Comparison of ENCODE assay signal across 8 cellular contexts in the genomic region with DNA sequence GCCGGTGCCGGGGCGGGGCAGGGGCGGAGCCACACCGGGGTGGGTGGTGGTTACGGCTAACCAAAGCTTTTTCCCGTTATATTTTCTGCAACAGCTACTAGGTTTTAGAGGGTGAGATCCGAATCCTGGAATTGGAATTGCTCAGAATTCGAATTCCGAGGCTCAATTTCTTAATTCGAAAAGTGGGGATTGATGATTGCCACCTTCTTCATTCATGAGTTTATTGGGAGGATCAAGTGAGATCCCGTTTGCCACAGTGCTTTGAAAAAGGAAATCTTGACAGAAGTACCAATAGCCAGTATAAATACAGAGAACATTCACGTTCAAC. TPM values are rescaled to one million over a fixed set of nuclear protein-coding genes. Genes with fewer than 3 reads are reported as not detected.
DNase-seq lines count a peak whose midpoint lies in the region; ATAC-seq and TF ChIP-seq lines count a peak whose summit lies in the region.

No MANE protein-coding gene starts in this region.

- intact Hi-C loops in OCI-LY7 (cut with micrococcal nuclease; ENCODE audit: unreplicated experiment) (loop anchor here (2.0 kb wide), 1 partner anchor 29 kb away; a partner anchor contains a TSS), psoas muscle (cut with DNase I) (loop anchor here (2.0 to 5.0 kb wide), 2 partner anchors 50 to 51 kb away; a partner anchor contains a TSS)

- TF ChIP-seq CTCF in GM12864 (IDR thresholded peaks at IDR 0.05; ENCODE audit: low read depth, low read length, missing control alignments) (no peak), OCI-LY7 (conservative IDR thresholded peaks at IDR 0.05; ENCODE audit: low read length) (no peak), epithelial cell of esophagus (IDR thresholded peaks at IDR 0.05; ENCODE audit: insufficient read depth, low read depth, low read length, missing control alignments) (no peak), psoas muscle (IDR thresholded peaks at IDR 0.05) (no peak)

- CTCF ChIA-PET in OCI-LY7 (lab: Charles Lee; ENCODE audit: unreplicated experiment), result interaction anchor here (1.2 kb wide), 1 partner anchor 29 kb away, joined by 3 read pairs; a partner anchor contains a TSS

- DNase-seq in GM12864 (ENCODE audit: low read depth), result no peak
- DNase-seq in OCI-LY7 (ENCODE audit: low spot score), result no peak
- no peak for DNase-seq in epithelial cell of esophagus (ENCODE audit: low read depth)
- DNase-seq in psoas muscle, result no peak
- no peak for DNase-seq in GF-D8 (lab: John Stamatoyannopoulos, UW)
- DNase-seq in NCI-H2227 treated with DMSO at 0.1 percent for 48 hours (lab: John Stamatoyannopoulos, UW), result no peak
- DNase-seq in HCEC 1CT, result no peak

- H3K27ac ChIP-seq in OCI-LY7 (ENCODE audit: low read depth, low read length, poor library complexity, severe bottlenecking), result no peak overlapping the region
- peak overlapping the region; percentile 97 for H3K27ac ChIP-seq in psoas muscle

- H3K9me3 ChIP-seq in OCI-LY7 (ENCODE audit: low read length) (no peaks in the 10 kb centered on the region), psoas muscle (no peaks in the 10 kb centered on the region)

- no peaks in the 10 kb centered on the region for H3K36me3 ChIP-seq in OCI-LY7 (ENCODE audit: insufficient read depth, low read length)
- peaks cover 0 to 8% of the 10 kb centered on the region in 2 donors for H3K36me3 ChIP-seq in psoas muscle (ENCODE audit: insufficient read depth in 1 of 2, low read depth in 1 of 2)

- H4K20me1 ChIP-seq in OCI-LY7 (ENCODE audit: insufficient read depth, low read length), result no peaks in the 10 kb centered on the region

- no TSS peak for BruUV-seq in OCI-LY7 (replicated peaks; lab: Mats Ljungman, UMichigan)

- H3K4me3 ChIP-seq in GM12864 (ENCODE audit: low read depth, low read length) (peak overlapping the region; percentile 55), OCI-LY7 (ENCODE audit: low read depth, low read length, poor library complexity, severe bottlenecking) (peak overlapping the region; percentile 84), epithelial cell of esophagus (ENCODE audit: low read length) (peak overlapping the region; percentile 32), psoas muscle (peak overlapping the region; percentile 78)

- 0 to 1% (median 0%) methylated on average over 13 of the region's 13 CpGs for WGBS in psoas muscle, 3 donors

- H3K9me2 ChIP-seq in OCI-LY7 (ENCODE audit: insufficient read depth, low read length), result no peaks in the 10 kb centered on the region

- H3K4me1 ChIP-seq in OCI-LY7 (ENCODE audit: insufficient read depth, low read length, poor library complexity, severe bottlenecking) (peaks cover 21% of the 10 kb centered on the region), psoas muscle (peaks cover 24% of the 10 kb centered on the region)

- ATAC-seq in psoas muscle (no peak), GM21528 (IDR thresholded peaks at IDR 0.05; ENCODE audit: low FRiP score, unreplicated experiment) (no peak)

- POLR2A ChIA-PET in OCI-LY7 (lab: Charles Lee), result interaction anchor here (0.5 to 2.6 kb wide), 11 partner anchors 10 to 256 kb away, joined by 3 to 18 read pairs (median 3); a partner anchor contains a TSS

- no peaks in the 10 kb centered on the region; the same call in 1 of the 2 replicates for H3K79me2 ChIP-seq in OCI-LY7 (ENCODE audit: insufficient read depth, low read depth, low read length)

- H2AFZ ChIP-seq in OCI-LY7 (ENCODE audit: low read length), result peak overlapping the region; percentile 72; the same call in 1 of the 2 replicates

- peak overlapping the region; percentile 66 for H3K4me2 ChIP-seq in OCI-LY7 (ENCODE audit: low read length)

- H3K27me3 ChIP-seq in psoas muscle (ENCODE audit: insufficient read depth in 3 of 3, low read length in 2 of 3), result no peaks in the 10 kb centered on the region

RNA-seq across cellular contexts. Expression of a gene that starts 0.2 kb away (rescaled TPM):
- 23.1 and 32.3 TPM in 2 replicates for total RNA-seq in OCI-LY7 (2014; rRNA removed; shearing (Covaris generic))
- total RNA-seq in OCI-LY7 (2022) (18.9 and 21.0 TPM in 2 replicates), psoas muscle (10 to 100 TPM; 11.7 to 18.4 (median 16.9) TPM)
- 10 to 100 TPM; 20.5 to 58.2 (median 27.2) TPM for polyA plus RNA-seq in psoas muscle

RNA-seq across cellular contexts. Expression of a gene that starts 0.5 kb away (rescaled TPM):
- 2.3 and 2.7 TPM in 2 replicates for total RNA-seq in OCI-LY7 (2014; rRNA removed; shearing (Covaris generic))
- 5.1 and 5.2 TPM in 2 replicates for total RNA-seq in OCI-LY7 (2022)
- 1 to 10 TPM; 1.8 to 3.7 (median 2.6) TPM for total RNA-seq in psoas muscle
- 1 to 10 TPM; 1.4 to 2.0 (median 1.9) TPM for polyA plus RNA-seq in psoas muscle

RNA-seq across cellular contexts. Expression of a gene that starts 29.0 kb away (rescaled TPM):
- total RNA-seq in OCI-LY7 (2014; rRNA removed; shearing (Covaris generic)), result 14.1 and 17.8 TPM in 2 replicates
- 21.1 and 23.6 TPM in 2 replicates for total RNA-seq in OCI-LY7 (2022)
- 1 to 10 TPM; 4.8 to 8.0 (median 6.4) TPM for total RNA-seq in psoas muscle
- polyA plus RNA-seq in psoas muscle, result 10 to 100 TPM in 1 of 3 donors, 1 to 10 TPM in 2; 6.7 to 10.8 (median 7.4) TPM

RNA-seq across cellular contexts. Expression of a gene that starts 32.6 kb away (rescaled TPM):
- 0.08 and 0.16 TPM in 2 replicates for total RNA-seq in OCI-LY7 (2014; rRNA removed; shearing (Covaris generic))
- total RNA-seq in OCI-LY7 (2022), result 0.46 and 0.81 TPM in 2 replicates
- total RNA-seq in psoas muscle, result under 1 TPM; 0.15 to 0.89 (median 0.30) TPM
- under 1 TPM; 0.05 to 0.07 (median 0.06) TPM for polyA plus RNA-seq in psoas muscle

RNA-seq across cellular contexts. Expression of a gene that starts 50.4 kb away (rescaled TPM):
- 2.0 and 3.2 TPM in 2 replicates for total RNA-seq in OCI-LY7 (2014; rRNA removed; shearing (Covaris generic))
- total RNA-seq in OCI-LY7 (2022), result 9.7 and 9.9 TPM in 2 replicates
- 10 to 100 TPM in 1 of 4 donors, 1 to 10 TPM in 3; 7.5 to 10.2 (median 8.7) TPM for total RNA-seq in psoas muscle
- 1 to 10 TPM; 2.5 to 6.2 (median 4.2) TPM for polyA plus RNA-seq in psoas muscle

Comparison
In these comparisons a context has a peak if more than half of its experiments do, and no peak if none do; other contexts are left out.
1. H3K4me3 ChIP-seq: peak in every context shown above with its lines; median percentile 84 in OCI-LY7; 78 in psoas muscle; 55 in GM12864; 32 in epithelial cell of esophagus.